Comparison of ENCODE assay signal across 12 cellular contexts in the genomic region with DNA sequence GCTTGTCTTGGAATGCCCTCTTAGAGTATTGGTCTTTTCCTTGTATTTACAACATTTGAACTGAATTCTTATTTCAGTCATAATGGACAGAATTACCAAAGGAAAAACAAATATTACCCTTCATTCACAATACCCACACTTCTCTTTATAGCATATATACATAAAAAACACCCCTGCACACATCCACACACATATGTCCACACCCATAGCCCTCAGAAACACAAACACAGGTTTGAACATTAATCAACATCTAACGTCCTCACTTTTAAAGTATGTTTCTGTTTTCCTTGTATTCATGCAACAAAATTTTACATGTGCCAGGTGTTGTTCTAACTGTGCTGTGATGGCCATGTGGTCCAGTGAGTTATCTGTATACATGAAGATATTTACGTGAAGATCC. TPM values are rescaled to one million over a fixed set of nuclear protein-coding genes. Genes with fewer than 3 reads are reported as not detected.
"Had no signal": no experiment of that assay in that cellular context is flagged by ENCODE, and none has a peak within 500 bp of the region (broad histone marks: within the 10 kb centered on the region; RNA-seq: fewer than 3 reads in every experiment).

No MANE protein-coding gene starts in this region.

- H3K9ac ChIP-seq: GM23248 had no signal

- H3K4me1 ChIP-seq: HAP-1 had no signal

- H3K9me3 ChIP-seq: HAP-1 had no signal

- H3K27ac Mint-ChIP-seq: HFFc6 had no signal

- ATAC-seq: HCT116, K562 had no signal

- DNase-seq: GM23248, GOT3, H7, HFFc6, IMR-90, KG1 had no signal

- H3K4me3 ChIP-seq: GM23248, HAP-1, K562 had no signal

- H3K4me3 Mint-ChIP-seq: HFFc6 had no signal

- FAIRE-seq: HTR-8/SVneo, K562 had no signal

- H3K27ac ChIP-seq: GM23248 had no signal

- H3K36me3 ChIP-seq: HAP-1 had no signal

RNA-seq across cellular contexts. Expression of gene NXPE2, which starts 11.6 kb away (rescaled TPM):
- total RNA-seq: GM23248, H4, H7, HFFc6, HT-29, IMR-90, K562 had no signal
